In the genomic region with DNA sequence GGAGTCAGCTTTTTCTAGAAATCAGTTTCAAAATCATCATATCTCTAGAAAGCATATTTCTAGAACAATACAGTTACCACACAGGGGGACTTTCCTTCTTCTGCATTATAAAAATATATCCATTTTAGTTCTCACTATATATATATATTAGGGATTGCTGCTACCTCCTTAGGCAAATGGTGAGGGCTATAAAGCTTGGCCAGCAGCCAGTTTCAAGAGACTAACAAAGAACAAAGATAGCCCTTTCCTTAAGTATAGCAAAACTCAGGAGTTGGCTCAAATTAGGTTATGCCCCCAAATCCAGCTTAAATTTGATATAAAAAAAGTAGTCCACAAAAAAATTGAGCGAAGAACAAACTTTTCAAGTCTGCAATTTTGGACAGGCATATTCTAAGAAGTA, we compare ENCODE assay signal across 32 cellular contexts.
"Had no signal": no experiment of that assay in that cellular context is flagged by ENCODE, and none has a peak within 500 bp of the region (broad histone marks: within the 10 kb centered on the region; RNA-seq: fewer than 3 reads in every experiment).

No MANE protein-coding gene starts in this region.

- H3K4me1 ChIP-seq: esophagus muscularis mucosa, foreskin keratinocyte, gastrocnemius medialis, heart left ventricle had no signal

- H3K4me3 ChIP-seq: esophagus muscularis mucosa, gastrocnemius medialis, heart left ventricle had no signal

- H3K27ac ChIP-seq: brain microvascular endothelial cell, esophagus muscularis mucosa, foreskin keratinocyte, gastrocnemius medialis, heart left ventricle, WERI-Rb-1 had no signal

- DNase-seq: activated B cell treated with CpG ODN at 0.5 μM for 24 hours; activated CD4-positive, alpha-beta T cell treated with anti-CD3 and anti-CD28 coated beads for 48 hours; activated CD4-positive, alpha-beta T cell treated with anti-CD3 and anti-CD28 coated beads, Interleukin-2, amount 50 U/mL, for 1 hour; activated CD4-positive, alpha-beta T cell treated with anti-CD3 and anti-CD28 coated beads, Interleukin-2, amount 50 U/mL, for 48 hours; activated CD8-positive, alpha-beta memory T cell treated with anti-CD3 and anti-CD28 coated beads for 24 hours; activated CD8-positive, alpha-beta T cell treated with anti-CD3 and anti-CD28 coated beads for 36 hours; activated effector memory CD4-positive, alpha-beta T cell treated with Interleukin-2 at 50 U/mL for 16 hours; activated gamma-delta T cell treated with Interleukin-2 at 50 U/mL for 16 hours; activated naive CD4-positive, alpha-beta T cell treated with anti-CD3 and anti-CD28 coated beads, Interleukin-2, amount 50 U/mL, for 16 hours; activated naive CD4-positive, alpha-beta T cell treated with Interleukin-2 at 50 U/mL for 16 hours; activated T-cell treated with anti-CD3 and anti-CD28 coated beads, Interleukin-2, amount 50 U/mL, for 4 hours; amniotic stem cell; anterior cingulate cortex; brain microvascular endothelial cell; cortex of kidney; dermis blood vessel endothelial cell; effector CD4-positive, alpha-beta T cell; effector memory CD8-positive, alpha-beta T cell; erythroblast; foreskin keratinocyte; gastrocnemius medialis; glutamatergic neuron; heart left ventricle; T-helper 17 cell; T1000; WERI-Rb-1 had no signal

- ATAC-seq: activated CD4-positive, CD25-positive, alpha-beta regulatory T cell treated with anti-CD3 and anti-CD28 coated beads, Interleukin-2, amount 50 U/mL, for 24 hours; activated CD8-positive, alpha-beta T cell treated with anti-CD3 and anti-CD28 coated beads for 36 hours; activated T-cell treated with anti-CD3 and anti-CD28 coated beads, Interleukin-2, amount 50 U/mL, for 4 hours; activated T-helper 17 cell treated with anti-CD3 and anti-CD28 coated beads, Interleukin-2, amount 50 U/mL, for 72 hours; effector memory CD8-positive, alpha-beta T cell; foreskin keratinocyte; gastrocnemius medialis; heart left ventricle; T-helper 17 cell had no signal

- FAIRE-seq: astrocyte, bronchial epithelial cell, colon had no signal

- H3K27me3 ChIP-seq: brain microvascular endothelial cell, esophagus muscularis mucosa, foreskin keratinocyte, gastrocnemius medialis, heart left ventricle had no signal

- H3K9me3 ChIP-seq: esophagus muscularis mucosa, gastrocnemius medialis, heart left ventricle had no signal
